In the genomic region with DNA sequence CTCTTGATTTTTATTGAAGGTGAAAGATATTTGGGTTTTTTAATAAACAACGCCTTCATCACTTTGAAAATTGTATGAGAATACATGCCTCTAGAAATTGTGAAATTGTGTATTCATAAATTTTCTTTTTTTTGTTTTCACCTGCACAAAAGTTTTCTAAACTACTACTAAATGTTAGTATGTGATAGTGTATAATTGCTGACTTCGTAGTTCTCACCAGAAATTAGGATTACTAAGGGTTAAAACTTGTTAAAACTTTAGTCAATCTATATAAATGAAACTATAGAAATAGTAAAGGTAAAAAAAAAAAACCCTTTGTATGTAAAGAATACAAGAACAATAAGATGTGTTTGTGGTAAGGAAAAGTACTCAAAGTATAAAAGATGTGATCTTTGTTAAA, we compare ENCODE assay signal across 20 cellular contexts.
"Had no signal": no experiment of that assay in that cellular context is flagged by ENCODE, and none has a peak within 500 bp of the region (broad histone marks: within the 10 kb centered on the region; RNA-seq: fewer than 3 reads in every experiment).

No MANE protein-coding gene starts in this region.

- DNase-seq: dermis blood vessel endothelial cell; dorsolateral prefrontal cortex; effector CD4-positive, alpha-beta T cell; effector memory CD4-positive, alpha-beta T cell; foreskin keratinocyte; gastrocnemius medialis; glutamatergic neuron; head of caudate nucleus; heart right ventricle; hippocampal formation; left cardiac atrium; left lung; left ventricle myocardium superior; lower lobe of right lung; mesendoderm; midbrain; naive thymus-derived CD4-positive, alpha-beta T cell had no signal

- ATAC-seq: foreskin keratinocyte; gastrocnemius medialis; heart right ventricle; left cardiac atrium; left lung; left ventricle myocardium superior; lower lobe of right lung; naive thymus-derived CD4-positive, alpha-beta T cell had no signal

- H3K36me3 ChIP-seq: esophagus muscularis mucosa, gastrocnemius medialis, heart right ventricle, left lung, lower lobe of right lung had no signal

- FAIRE-seq: keratinocyte had no signal

- H3K9me3 ChIP-seq: gastrocnemius medialis, lower lobe of right lung had no signal

- H3K27me3 ChIP-seq: dorsolateral prefrontal cortex, esophagus muscularis mucosa, foreskin keratinocyte, gastrocnemius medialis, heart right ventricle, left lung had no signal

- H3K4me3 ChIP-seq: coronary artery, dorsolateral prefrontal cortex, esophagus muscularis mucosa, gastrocnemius medialis, heart right ventricle, left lung, lower lobe of right lung had no signal

- H3K27ac ChIP-seq: coronary artery, dorsolateral prefrontal cortex, esophagus muscularis mucosa, foreskin keratinocyte, gastrocnemius medialis, heart right ventricle, left lung, lower lobe of right lung had no signal

- H3K4me1 ChIP-seq: esophagus muscularis mucosa, foreskin keratinocyte, gastrocnemius medialis, left lung, lower lobe of right lung had no signal
